ENCODE assay signal across 11 cellular contexts in genomic region chr20:50528804-50529351, GRCh38. TPM values are rescaled to one million over a fixed set of nuclear protein-coding genes. Genes with fewer than 3 reads are reported as not detected.
A peak's percentile ranks its signal among the peaks of the same experiment; 100 is the strongest.
DNase-seq lines count a peak whose midpoint lies in the region; ATAC-seq and TF ChIP-seq lines count a peak whose summit lies in the region.
"Had no signal": no experiment of that assay in that cellular context is flagged by ENCODE, and none has a peak within 500 bp of the region (broad histone marks: within the 10 kb centered on the region; RNA-seq: fewer than 3 reads in every experiment).

No MANE protein-coding gene starts in this region.

- H3K4me2 ChIP-seq in GM23248 (ENCODE audit: unreplicated experiment) (peak overlapping the region; percentile 63), osteoblast (ENCODE audit: insufficient read depth, low read length) (peak overlapping the region; percentile 54)

- H3K27me3 ChIP-seq in GM23248 (replicated peaks; ENCODE audit: insufficient read depth) (no peaks in the 10 kb centered on the region), adrenal gland (no peaks in the 10 kb centered on the region), osteoblast (ENCODE audit: insufficient read depth, low read length) (no peaks in the 10 kb centered on the region), prostate gland (replicated peaks; ENCODE audit: insufficient read depth) (no peaks in the 10 kb centered on the region)

- no peak overlapping the region for H2AFZ ChIP-seq in GM23248
- no peak overlapping the region for H2AFZ ChIP-seq in osteoblast (ENCODE audit: low read length)

- no peaks in the 10 kb centered on the region for H3K9me2 ChIP-seq in GM23248 (ENCODE audit: insufficient read depth)

- H3K27ac ChIP-seq in GM23248 (peak overlapping the region; percentile 61), adrenal gland (peak overlapping the region in 3 of 5 donors; percentile 2 to 69 (median 66)), osteoblast (ENCODE audit: low read depth, low read length) (peak overlapping the region; percentile 60), prostate gland (no peak overlapping the region)

- intact Hi-C loops in adrenal gland (cut with DNase I): no loop called here
- intact Hi-C loops in prostate gland (cut with DNase I): no loop called here

- H3K4me3 ChIP-seq in GM23248 (peak overlapping the region; percentile 33), adrenal gland (no peak overlapping the region), osteoblast (ENCODE audit: insufficient read depth, low read length) (no peak overlapping the region), prostate gland (no peak overlapping the region)

- H3K4me1 ChIP-seq in GM23248 (ENCODE audit: insufficient read depth) (peaks cover 34% of the 10 kb centered on the region), adrenal gland (replicated peaks in 1 of 2) (peaks cover 22 to 55% of the 10 kb centered on the region in 2 donors), osteoblast (ENCODE audit: insufficient read depth, low read length) (peaks cover 39% of the 10 kb centered on the region), prostate gland (replicated peaks) (peaks cover 3% of the 10 kb centered on the region)

- TF ChIP-seq POLR2A in adrenal gland (IDR thresholded peaks at IDR 0.05): no peak
- TF ChIP-seq POLR2A in prostate gland (IDR thresholded peaks at IDR 0.05): no peak

- H3K36me3 ChIP-seq in GM23248 (ENCODE audit: low read depth) (no peaks in the 10 kb centered on the region), adrenal gland (replicated peaks in 1 of 2) (no peaks in the 10 kb centered on the region), osteoblast (ENCODE audit: insufficient read depth, low read length) (no peaks in the 10 kb centered on the region), prostate gland (no peaks in the 10 kb centered on the region)

- H4K20me1 ChIP-seq in GM23248 (ENCODE audit: insufficient read depth) (no peaks in the 10 kb centered on the region), osteoblast (ENCODE audit: insufficient read depth, low read length) (peaks cover 28% of the 10 kb centered on the region)

- 56 to 58% methylated on average over 6 of the region's 6 CpGs for WGBS in GM23248 (ENCODE audit: low coverage in 1 of 2, low lambda C conversion rate in 2 of 2, missing lambda C conversion rate in 2 of 2), 2 experiments
- WGBS in adrenal gland, 4 donors: 60 to 73% (median 73%) methylated on average over 6 of the region's 6 CpGs
- WGBS in prostate gland: 59% methylated on average over 6 of the region's 6 CpGs

- peak overlapping the region; percentile 54 for H3K9ac ChIP-seq in GM23248

- no peaks in the 10 kb centered on the region for H3K9me3 ChIP-seq in GM23248 (ENCODE audit: low read depth)
- no peaks in the 10 kb centered on the region for H3K9me3 ChIP-seq in adrenal gland (replicated peaks in 1 of 3)
- no peaks in the 10 kb centered on the region for H3K9me3 ChIP-seq in osteoblast (ENCODE audit: low read depth, low read length)
- no peaks in the 10 kb centered on the region for H3K9me3 ChIP-seq in prostate gland

- H3K79me2 ChIP-seq in GM23248 (ENCODE audit: insufficient read depth): peaks cover 100% of the 10 kb centered on the region
- peaks cover 97% of the 10 kb centered on the region for H3K79me2 ChIP-seq in osteoblast (ENCODE audit: insufficient read depth, low read length)

- ATAC-seq in GM18511 (IDR thresholded peaks at IDR 0.05; ENCODE audit: unreplicated experiment): peak; percentile 67

- in situ Hi-C loops in GM23248 (cut with MboI): no loop called here

- DNase-seq in GM23248 (peak; percentile 72), adrenal gland (peak in 1 of 7 donors; percentile 51), osteoblast (ENCODE audit: insufficient read length, low spot score, missing footprints) (peak; percentile 59), NCI-H446 treated with DMSO at 0.1 percent for 48 hours (lab: John Stamatoyannopoulos, UW) (no peak), cerebellum (ENCODE audit: low spot score) (no peak), DMS114 treated with DMSO at 0.1 percent for 48 hours (lab: John Stamatoyannopoulos, UW; ENCODE audit: unreplicated experiment) (no peak), prostate gland (ENCODE audit: low spot score) (no peak)
- DNase-seq: effector CD4-positive, alpha-beta T cell; NCI-H524 treated with DMSO at 0.1 percent for 48 hours; stimulated activated CD4-positive, alpha-beta T cell treated with anti-CD3 and anti-CD28 coated beads, Interleukin-4, amount 100 ng/mL, for 24 hours had no signal

- H3F3A ChIP-seq in GM23248 (ENCODE audit: insufficient read depth): peaks cover 19% of the 10 kb centered on the region

- TF ChIP-seq CTCF in adrenal gland (IDR thresholded peaks at IDR 0.05): no peak
- no peak for TF ChIP-seq CTCF in osteoblast (IDR thresholded peaks at IDR 0.05; ENCODE audit: extremely low read depth, low read depth, low read length)
- no peak for TF ChIP-seq CTCF in prostate gland (IDR thresholded peaks at IDR 0.05)

RNA-seq across cellular contexts. Expression of gene PTPN1, which starts 18.7 kb away (rescaled TPM):
- 22.8 and 27.9 TPM in 2 replicates for total RNA-seq in GM23248 (2014; rRNA removed; shearing (Covaris generic))
- 18.8 and 18.9 TPM in 2 replicates for polyA plus RNA-seq in GM23248 (2016; fragmentation: Nextera tagmentation; extraction: Ambion mirVana)
- total RNA-seq in adrenal gland: 10 to 100 TPM; 31.0 to 49.2 (median 36.3) TPM
- polyA plus RNA-seq in adrenal gland: 10 to 100 TPM; 17.0 to 49.0 (median 24.5) TPM
- total RNA-seq in osteoblast: 27.4 and 28.6 TPM in 2 replicates
- 13.9 TPM for total RNA-seq in cerebellum
- 10 to 100 TPM; 28.5 to 46.6 TPM for total RNA-seq in prostate gland

Comparison
In these comparisons a context has a peak if more than half of its experiments do, and no peak if none do; other contexts are left out.
1. DNase-seq: peak in GM23248 (single experiment) and osteoblast (single experiment); none in NCI-H446 treated with DMSO at 0.1 percent for 48 hours (single experiment), cerebellum (single experiment), DMS114 treated with DMSO at 0.1 percent for 48 hours (single experiment) and prostate gland (single experiment).
2. H3K27ac ChIP-seq: peak in GM23248 (single experiment), adrenal gland (3 of 5) and osteoblast (single experiment); none in prostate gland (0 of 2).